In genomic region chr17:3710951-3711383, GRCh38 we compare ENCODE assay signal across 8 cellular contexts. TPM values are rescaled to one million over a fixed set of nuclear protein-coding genes. Genes with fewer than 3 reads are reported as not detected.
DNase-seq lines count a peak whose midpoint lies in the region; ATAC-seq and TF ChIP-seq lines count a peak whose summit lies in the region.

No MANE protein-coding gene starts in this region.

- peak; percentile 67 for DNase-seq in activated naive CD4-positive, alpha-beta T cell treated with anti-CD3 and anti-CD28 coated beads, Interleukin-2, amount 50 U/mL, for 16 hours
- no peak for DNase-seq in retina
- no peak for DNase-seq in NCI-H345 (lab: John Stamatoyannopoulos, UW)
- DNase-seq in NCI-H82 treated with DMSO at 0.1 percent for 48 hours (lab: John Stamatoyannopoulos, UW; ENCODE audit: unreplicated experiment), result no peak

- peak overlapping the region; percentile 4 for H3K4me2 ChIP-seq in skeletal muscle satellite cell (ENCODE audit: low read length)

- no peaks in the 10 kb centered on the region for H3K27me3 ChIP-seq in skeletal muscle satellite cell (ENCODE audit: control insufficient read depth, insufficient read depth, low read length)

- peak; percentile 89 for ATAC-seq in GM19043 (IDR thresholded peaks at IDR 0.05; ENCODE audit: low read depth, unreplicated experiment)
- ATAC-seq in HG03025 (IDR thresholded peaks at IDR 0.05; ENCODE audit: low FRiP score, unreplicated experiment), result peak; percentile 92

- 0 out of 2 replicates have a peak, but pooled peaks have one; percentile 19 for TF ChIP-seq POLR2A in Raji (IDR thresholded peaks at IDR 0.05; ENCODE audit: insufficient read depth, low read depth, low read length)

- no peak overlapping the region for H3K4me3 ChIP-seq in skeletal muscle satellite cell (ENCODE audit: low read length)

- no peak overlapping the region for H3K9ac ChIP-seq in skeletal muscle satellite cell (ENCODE audit: low read depth, low read length)

- H3K9me3 ChIP-seq in skeletal muscle satellite cell (replicated peaks; ENCODE audit: low read length), result no peaks in the 10 kb centered on the region

- H3K4me1 ChIP-seq in skeletal muscle satellite cell (ENCODE audit: control insufficient read depth, insufficient read depth, low read length), result peaks cover 6% of the 10 kb centered on the region

- H3K36me3 ChIP-seq in skeletal muscle satellite cell (ENCODE audit: insufficient read depth, low read length), result peaks cover 17% of the 10 kb centered on the region

RNA-seq across cellular contexts. Expression of gene HASPIN, which starts 12.7 kb away (rescaled TPM):
- 6.8 and 7.4 TPM in 2 replicates for total RNA-seq in skeletal muscle satellite cell (2012; rRNA removed)

RNA-seq across cellular contexts. Expression of gene P2RX5, which starts 15.0 kb away (rescaled TPM):
- total RNA-seq in skeletal muscle satellite cell (2012; rRNA removed), result 2.0 and 3.1 TPM in 2 replicates

RNA-seq across cellular contexts. Expression of gene EMC6, which starts 42.4 kb away (rescaled TPM):
- total RNA-seq in skeletal muscle satellite cell (2012; rRNA removed), result 19.8 and 25.8 TPM in 2 replicates

RNA-seq across cellular contexts. Expression of gene TAX1BP3, which starts 42.6 kb away (rescaled TPM):
- total RNA-seq in skeletal muscle satellite cell (2012; rRNA removed), result 168 and 225 TPM in 2 replicates
